Comparison of ENCODE assay signal across 1 cellular context in the genomic region with DNA sequence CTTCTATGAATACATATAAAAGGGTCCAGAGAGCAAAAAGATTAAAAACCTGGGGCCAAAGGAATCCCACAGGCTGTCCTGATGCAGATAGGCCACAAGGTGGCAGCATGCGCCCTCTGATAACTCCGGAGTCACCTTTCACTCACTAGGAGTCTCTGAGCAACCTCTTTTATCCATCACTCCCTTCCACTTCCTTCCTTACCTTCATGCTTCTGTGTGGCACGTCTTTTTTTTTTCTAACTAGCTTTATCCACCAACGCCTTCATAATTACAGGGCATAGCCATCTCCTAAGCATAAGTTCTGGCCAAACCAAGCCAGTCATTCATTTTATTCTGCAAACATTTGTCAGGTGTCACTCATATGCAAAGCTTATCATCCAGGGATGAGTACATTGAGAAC.
TF ChIP-seq lines count a peak whose summit lies in the region.

No MANE protein-coding gene starts in this region.

TF ChIP-seq in H1, 55 proteins besides CTCF, POLR2A, EP300 and RAD21:
- TF ChIP-seq SP1 (IDR thresholded peaks at IDR 0.05; ENCODE audit: low read depth, low read length) (no peak), NANOG (IDR thresholded peaks at IDR 0.05; ENCODE audit: insufficient read depth, low read depth, low read length, poor library complexity, severe bottlenecking) (no peak), SAP30 (IDR thresholded peaks at IDR 0.05; ENCODE audit: insufficient read depth, insufficient replicate concordance, low read length) (no peak), GTF2F1 (IDR thresholded peaks at IDR 0.05; ENCODE audit: borderline replicate concordance, low read depth, low read length) (no peak), KDM4A (IDR thresholded peaks at IDR 0.05; ENCODE audit: low read depth, low read length, severe bottlenecking) (no peak), NRF1 (IDR thresholded peaks at IDR 0.05; ENCODE audit: low read depth, low read length) (no peak), FOSL1 (IDR thresholded peaks at IDR 0.05; ENCODE audit: insufficient read depth, low read depth, low read length) (no peak), ASH2L (IDR thresholded peaks at IDR 0.05; ENCODE audit: low read length) (no peak)
- TF ChIP-seq, protein P1, sequence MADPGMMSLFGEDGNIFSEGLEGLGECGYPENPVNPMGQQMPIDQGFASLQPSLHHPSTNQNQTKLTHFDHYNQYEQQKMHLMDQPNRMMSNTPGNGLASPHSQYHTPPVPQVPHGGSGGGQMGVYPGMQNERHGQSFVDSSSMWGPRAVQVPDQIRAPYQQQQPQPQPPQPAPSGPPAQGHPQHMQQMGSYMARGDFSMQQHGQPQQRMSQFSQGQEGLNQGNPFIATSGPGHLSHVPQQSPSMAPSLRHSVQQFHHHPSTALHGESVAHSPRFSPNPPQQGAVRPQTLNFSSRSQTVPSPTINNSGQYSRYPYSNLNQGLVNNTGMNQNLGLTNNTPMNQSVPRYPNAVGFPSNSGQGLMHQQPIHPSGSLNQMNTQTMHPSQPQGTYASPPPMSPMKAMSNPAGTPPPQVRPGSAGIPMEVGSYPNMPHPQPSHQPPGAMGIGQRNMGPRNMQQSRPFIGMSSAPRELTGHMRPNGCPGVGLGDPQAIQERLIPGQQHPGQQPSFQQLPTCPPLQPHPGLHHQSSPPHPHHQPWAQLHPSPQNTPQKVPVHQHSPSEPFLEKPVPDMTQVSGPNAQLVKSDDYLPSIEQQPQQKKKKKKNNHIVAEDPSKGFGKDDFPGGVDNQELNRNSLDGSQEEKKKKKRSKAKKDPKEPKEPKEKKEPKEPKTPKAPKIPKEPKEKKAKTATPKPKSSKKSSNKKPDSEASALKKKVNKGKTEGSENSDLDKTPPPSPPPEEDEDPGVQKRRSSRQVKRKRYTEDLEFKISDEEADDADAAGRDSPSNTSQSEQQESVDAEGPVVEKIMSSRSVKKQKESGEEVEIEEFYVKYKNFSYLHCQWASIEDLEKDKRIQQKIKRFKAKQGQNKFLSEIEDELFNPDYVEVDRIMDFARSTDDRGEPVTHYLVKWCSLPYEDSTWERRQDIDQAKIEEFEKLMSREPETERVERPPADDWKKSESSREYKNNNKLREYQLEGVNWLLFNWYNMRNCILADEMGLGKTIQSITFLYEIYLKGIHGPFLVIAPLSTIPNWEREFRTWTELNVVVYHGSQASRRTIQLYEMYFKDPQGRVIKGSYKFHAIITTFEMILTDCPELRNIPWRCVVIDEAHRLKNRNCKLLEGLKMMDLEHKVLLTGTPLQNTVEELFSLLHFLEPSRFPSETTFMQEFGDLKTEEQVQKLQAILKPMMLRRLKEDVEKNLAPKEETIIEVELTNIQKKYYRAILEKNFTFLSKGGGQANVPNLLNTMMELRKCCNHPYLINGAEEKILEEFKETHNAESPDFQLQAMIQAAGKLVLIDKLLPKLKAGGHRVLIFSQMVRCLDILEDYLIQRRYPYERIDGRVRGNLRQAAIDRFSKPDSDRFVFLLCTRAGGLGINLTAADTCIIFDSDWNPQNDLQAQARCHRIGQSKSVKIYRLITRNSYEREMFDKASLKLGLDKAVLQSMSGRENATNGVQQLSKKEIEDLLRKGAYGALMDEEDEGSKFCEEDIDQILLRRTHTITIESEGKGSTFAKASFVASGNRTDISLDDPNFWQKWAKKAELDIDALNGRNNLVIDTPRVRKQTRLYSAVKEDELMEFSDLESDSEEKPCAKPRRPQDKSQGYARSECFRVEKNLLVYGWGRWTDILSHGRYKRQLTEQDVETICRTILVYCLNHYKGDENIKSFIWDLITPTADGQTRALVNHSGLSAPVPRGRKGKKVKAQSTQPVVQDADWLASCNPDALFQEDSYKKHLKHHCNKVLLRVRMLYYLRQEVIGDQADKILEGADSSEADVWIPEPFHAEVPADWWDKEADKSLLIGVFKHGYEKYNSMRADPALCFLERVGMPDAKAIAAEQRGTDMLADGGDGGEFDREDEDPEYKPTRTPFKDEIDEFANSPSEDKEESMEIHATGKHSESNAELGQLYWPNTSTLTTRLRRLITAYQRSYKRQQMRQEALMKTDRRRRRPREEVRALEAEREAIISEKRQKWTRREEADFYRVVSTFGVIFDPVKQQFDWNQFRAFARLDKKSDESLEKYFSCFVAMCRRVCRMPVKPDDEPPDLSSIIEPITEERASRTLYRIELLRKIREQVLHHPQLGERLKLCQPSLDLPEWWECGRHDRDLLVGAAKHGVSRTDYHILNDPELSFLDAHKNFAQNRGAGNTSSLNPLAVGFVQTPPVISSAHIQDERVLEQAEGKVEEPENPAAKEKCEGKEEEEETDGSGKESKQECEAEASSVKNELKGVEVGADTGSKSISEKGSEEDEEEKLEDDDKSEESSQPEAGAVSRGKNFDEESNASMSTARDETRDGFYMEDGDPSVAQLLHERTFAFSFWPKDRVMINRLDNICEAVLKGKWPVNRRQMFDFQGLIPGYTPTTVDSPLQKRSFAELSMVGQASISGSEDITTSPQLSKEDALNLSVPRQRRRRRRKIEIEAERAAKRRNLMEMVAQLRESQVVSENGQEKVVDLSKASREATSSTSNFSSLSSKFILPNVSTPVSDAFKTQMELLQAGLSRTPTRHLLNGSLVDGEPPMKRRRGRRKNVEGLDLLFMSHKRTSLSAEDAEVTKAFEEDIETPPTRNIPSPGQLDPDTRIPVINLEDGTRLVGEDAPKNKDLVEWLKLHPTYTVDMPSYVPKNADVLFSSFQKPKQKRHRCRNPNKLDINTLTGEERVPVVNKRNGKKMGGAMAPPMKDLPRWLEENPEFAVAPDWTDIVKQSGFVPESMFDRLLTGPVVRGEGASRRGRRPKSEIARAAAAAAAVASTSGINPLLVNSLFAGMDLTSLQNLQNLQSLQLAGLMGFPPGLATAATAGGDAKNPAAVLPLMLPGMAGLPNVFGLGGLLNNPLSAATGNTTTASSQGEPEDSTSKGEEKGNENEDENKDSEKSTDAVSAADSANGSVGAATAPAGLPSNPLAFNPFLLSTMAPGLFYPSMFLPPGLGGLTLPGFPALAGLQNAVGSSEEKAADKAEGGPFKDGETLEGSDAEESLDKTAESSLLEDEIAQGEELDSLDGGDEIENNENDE (IDR thresholded peaks at IDR 0.05; ENCODE audit: insufficient replicate concordance, low read length): no peak
- TF ChIP-seq, protein P2, sequence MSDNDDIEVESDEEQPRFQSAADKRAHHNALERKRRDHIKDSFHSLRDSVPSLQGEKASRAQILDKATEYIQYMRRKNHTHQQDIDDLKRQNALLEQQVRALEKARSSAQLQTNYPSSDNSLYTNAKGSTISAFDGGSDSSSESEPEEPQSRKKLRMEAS (IDR thresholded peaks at IDR 0.05): no peak
